17 cellular contexts compared by ENCODE assay signal in genomic region chr22:27970596-27971220, GRCh38.
"Had no signal": no experiment of that assay in that cellular context is flagged by ENCODE, and none has a peak within 500 bp of the region (broad histone marks: within the 10 kb centered on the region; RNA-seq: fewer than 3 reads in every experiment).

No MANE protein-coding gene starts in this region.

- H3K27me3 ChIP-seq: adrenal gland, gastroesophageal sphincter, heart left ventricle, tibial nerve, vagina had no signal

- H3K4me1 ChIP-seq: gastroesophageal sphincter, heart left ventricle, psoas muscle had no signal

- DNase-seq: activated CD4-positive, alpha-beta T cell treated with anti-CD3 and anti-CD28 coated beads for 1 hour; activated effector memory CD4-positive, alpha-beta T cell treated with anti-CD3 and anti-CD28 coated beads, Interleukin-2, amount 50 U/mL, for 16 hours; activated T-cell treated with anti-CD3 and anti-CD28 coated beads, Interleukin-2, amount 50 U/mL, for 72 hours; adrenal gland; cerebellar nuclear complex; effector memory CD8-positive, alpha-beta T cell; heart left ventricle; mucosa of descending colon; naive B cell; psoas muscle; right cardiac atrium; T-helper 2 cell; WERI-Rb-1 had no signal

- H3K4me3 ChIP-seq: adrenal gland, gastroesophageal sphincter, heart left ventricle, mucosa of descending colon, psoas muscle, tibial nerve, vagina had no signal

- H3K9me3 ChIP-seq: vagina had no signal

- FAIRE-seq: bronchial epithelial cell had no signal

- H3K36me3 ChIP-seq: adrenal gland, heart left ventricle, vagina, WERI-Rb-1 had no signal

- ATAC-seq: activated T-cell treated with anti-CD3 and anti-CD28 coated beads, Interleukin-2, amount 50 U/mL, for 72 hours; effector memory CD8-positive, alpha-beta T cell; gastroesophageal sphincter; heart left ventricle; mucosa of descending colon; psoas muscle; right cardiac atrium had no signal

- H3K27ac ChIP-seq: adrenal gland, gastroesophageal sphincter, heart left ventricle, psoas muscle, tibial nerve, vagina, WERI-Rb-1 had no signal
